14 cellular contexts compared by ENCODE assay signal in genomic region chr4:78031457-78031856, GRCh38. TPM values are rescaled to one million over a fixed set of nuclear protein-coding genes. Genes with fewer than 3 reads are reported as not detected.
"Had no signal": no experiment of that assay in that cellular context is flagged by ENCODE, and none has a peak within 500 bp of the region (broad histone marks: within the 10 kb centered on the region; RNA-seq: fewer than 3 reads in every experiment).

No MANE protein-coding gene starts in this region.

- ATAC-seq: esophagus mucosa; gastrocnemius medialis; heart right ventricle; left lobe of liver; mucosa of descending colon; naive thymus-derived CD8-positive, alpha-beta T cell had no signal

- DNase-seq: effector memory CD4-positive, alpha-beta T cell; gastrocnemius medialis; heart right ventricle; hypothalamus; mammary epithelial cell; mucosa of descending colon; naive thymus-derived CD8-positive, alpha-beta T cell; posterior cingulate gyrus; small intestine; stimulated activated CD4-positive, alpha-beta T cell treated with anti-CD3 and anti-CD28 coated beads, Interleukin-12 subunit alpha, Interleukin-12 subunit beta, amount 100 ng/mL, for 4 hours; stimulated activated CD4-positive, alpha-beta T cell treated with anti-CD3 and anti-CD28 coated beads, Interleukin-2, amount 100 ng/mL, for 48 hours; stimulated activated naive CD4-positive, alpha-beta T cell treated with Interleukin-2 at 50 U/mL for 16 hours had no signal

- H3K4me3 ChIP-seq: gastrocnemius medialis, heart right ventricle, mucosa of descending colon had no signal

RNA-seq across cellular contexts. Expression of gene FRAS1, which starts 25.7 kb away (rescaled TPM):
- total RNA-seq: naive thymus-derived CD8-positive, alpha-beta T cell had no signal
